In genomic region chr12:111186347-111186746, GRCh38 we compare ENCODE assay signal across 2 cellular contexts.
A peak's percentile ranks its signal among the peaks of the same experiment; 100 is the strongest.
TF ChIP-seq lines count a peak whose summit lies in the region.

No MANE protein-coding gene starts in this region.

TF ChIP-seq in GM23338, 12 proteins besides CTCF, POLR2A, EP300 and RAD21:
- TF ChIP-seq POLR2AphosphoS5 (IDR thresholded peaks at IDR 0.05; ENCODE audit: low read depth) (no peak), STAT1 (IDR thresholded peaks at IDR 0.05; ENCODE audit: unreplicated experiment) (no peak), ZNF331 (CRISPR knock-in tag; IDR thresholded peaks at IDR 0.05; ENCODE audit: low read depth) (no peak), ZNF114 (CRISPR knock-in tag; IDR thresholded peaks at IDR 0.05) (no peak), CREB1 (CRISPR knock-in tag; IDR thresholded peaks at IDR 0.05; ENCODE audit: low read depth) (no peak)
TF ChIP-seq in GM23338: peak in this region for 0.

TF ChIP-seq in K562, 482 proteins besides CTCF, POLR2A, EP300 and RAD21:
- TF ChIP-seq MYBL2 (IDR thresholded peaks at IDR 0.05; ENCODE audit: low read depth) (no peak), MYBL2 (CRISPR knock-in tag; IDR thresholded peaks at IDR 0.05; ENCODE audit: borderline replicate concordance) (no peak), ESRRA (IDR thresholded peaks at IDR 0.05; ENCODE audit: borderline replicate concordance, low read depth) (peak; percentile 38; the same call in 1 of the 2 replicates)
TF ChIP-seq in K562: peak in this region for 1.
